Comparison of ENCODE assay signal across 1 cellular context in genomic region chr11:114439229-114440120, GRCh38.
A peak's percentile ranks its signal among the peaks of the same experiment; 100 is the strongest.
TF ChIP-seq lines count a peak whose summit lies in the region.

Gene REXO2 (plus strand): TSS chr11:114439467. CDS start chr11:114439529, 62 bp downstream.

TF ChIP-seq in GM23338, 12 proteins besides CTCF, POLR2A, EP300 and RAD21 (continued from another document):
- TF ChIP-seq ZNF462 (CRISPR knock-in tag; IDR thresholded peaks at IDR 0.05) (no peak), POLR2AphosphoS5 (IDR thresholded peaks at IDR 0.05; ENCODE audit: low read depth) (peak; percentile 87), JUNB (IDR thresholded peaks at IDR 0.05; ENCODE audit: unreplicated experiment) (no peak), ZNF331 (CRISPR knock-in tag; IDR thresholded peaks at IDR 0.05; ENCODE audit: low read depth) (no peak), ZNF114 (CRISPR knock-in tag; IDR thresholded peaks at IDR 0.05) (no peak), EZH2 (IDR thresholded peaks at IDR 0.05; ENCODE audit: low read depth, unreplicated experiment) (no peak), STAT1 (IDR thresholded peaks at IDR 0.05; ENCODE audit: unreplicated experiment) (no peak), NANOG (IDR thresholded peaks at IDR 0.05; ENCODE audit: borderline replicate concordance) (no peak), EZH2phosphoT487 (IDR thresholded peaks at IDR 0.05; ENCODE audit: unreplicated experiment) (no peak), ETS1 (IDR thresholded peaks at IDR 0.05) (peak; percentile 88)
- TF ChIP-seq, protein P1, sequence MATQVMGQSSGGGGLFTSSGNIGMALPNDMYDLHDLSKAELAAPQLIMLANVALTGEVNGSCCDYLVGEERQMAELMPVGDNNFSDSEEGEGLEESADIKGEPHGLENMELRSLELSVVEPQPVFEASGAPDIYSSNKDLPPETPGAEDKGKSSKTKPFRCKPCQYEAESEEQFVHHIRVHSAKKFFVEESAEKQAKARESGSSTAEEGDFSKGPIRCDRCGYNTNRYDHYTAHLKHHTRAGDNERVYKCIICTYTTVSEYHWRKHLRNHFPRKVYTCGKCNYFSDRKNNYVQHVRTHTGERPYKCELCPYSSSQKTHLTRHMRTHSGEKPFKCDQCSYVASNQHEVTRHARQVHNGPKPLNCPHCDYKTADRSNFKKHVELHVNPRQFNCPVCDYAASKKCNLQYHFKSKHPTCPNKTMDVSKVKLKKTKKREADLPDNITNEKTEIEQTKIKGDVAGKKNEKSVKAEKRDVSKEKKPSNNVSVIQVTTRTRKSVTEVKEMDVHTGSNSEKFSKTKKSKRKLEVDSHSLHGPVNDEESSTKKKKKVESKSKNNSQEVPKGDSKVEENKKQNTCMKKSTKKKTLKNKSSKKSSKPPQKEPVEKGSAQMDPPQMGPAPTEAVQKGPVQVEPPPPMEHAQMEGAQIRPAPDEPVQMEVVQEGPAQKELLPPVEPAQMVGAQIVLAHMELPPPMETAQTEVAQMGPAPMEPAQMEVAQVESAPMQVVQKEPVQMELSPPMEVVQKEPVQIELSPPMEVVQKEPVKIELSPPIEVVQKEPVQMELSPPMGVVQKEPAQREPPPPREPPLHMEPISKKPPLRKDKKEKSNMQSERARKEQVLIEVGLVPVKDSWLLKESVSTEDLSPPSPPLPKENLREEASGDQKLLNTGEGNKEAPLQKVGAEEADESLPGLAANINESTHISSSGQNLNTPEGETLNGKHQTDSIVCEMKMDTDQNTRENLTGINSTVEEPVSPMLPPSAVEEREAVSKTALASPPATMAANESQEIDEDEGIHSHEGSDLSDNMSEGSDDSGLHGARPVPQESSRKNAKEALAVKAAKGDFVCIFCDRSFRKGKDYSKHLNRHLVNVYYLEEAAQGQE (IDR thresholded peaks at IDR 0.05; ENCODE audit: unreplicated experiment) = no peak
